In genomic region chr19:18919086-18919894, GRCh38 we compare ENCODE assay signal across 8 cellular contexts. TPM values are rescaled to one million over a fixed set of nuclear protein-coding genes. Genes with fewer than 3 reads are reported as not detected.
DNase-seq lines count a peak whose midpoint lies in the region; ATAC-seq and TF ChIP-seq lines count a peak whose summit lies in the region.

TSS of gene COPE (minus strand) at chr19:18919387. CDS start at chr19:18919348, 39 bp downstream.
TSS of gene DDX49 (plus strand) at chr19:18919715. CDS start at chr19:18919742, 27 bp downstream.

- no peaks in the 10 kb centered on the region for H3K9me3 ChIP-seq in H9 (ENCODE audit: control insufficient read depth, low read depth, low read length)
- H3K9me3 ChIP-seq in MM.1S (replicated peaks; ENCODE audit: insufficient read depth, low read length) = no peaks in the 10 kb centered on the region

- DNase-seq in ELR (ENCODE audit: low read depth) (peak; percentile 100), H9 (peak; percentile 99), MM.1S (peak; percentile 100), SIG-M5 (lab: John Stamatoyannopoulos, UW) (peak; percentile 97), activated gamma-delta T cell (lab: John Stamatoyannopoulos, UW) (peak; percentile 93), fibroblast of the conjunctiva (ENCODE audit: low read depth) (peak; percentile 99), nephron progenitor cell (peak; percentile 94)
- DNase-seq in stimulated activated naive CD8-positive, alpha-beta T cell treated with anti-CD3 and anti-CD28 coated beads, Interleukin-15, amount 100 ng/mL, for 72 hours = peak; percentile 95 to 99

- peaks cover 14 to 42% (median 28%) of the 10 kb centered on the region in 3 experiments; a peak in 6 of 7 replicates for H3K36me3 Mint-ChIP-seq in H9 (ENCODE audit: insufficient read depth in 1 of 3, low read depth in 3 of 3)
- peaks cover 20% of the 10 kb centered on the region for H3K36me3 Mint-ChIP-seq in nephron progenitor cell (ENCODE audit: low read depth)

- peaks cover 9% of the 10 kb centered on the region; the same call in 1 of the 2 replicates for H3K79me2 ChIP-seq in H9 (ENCODE audit: insufficient read depth, low read length)
- peaks cover 88% of the 10 kb centered on the region for H3K79me2 ChIP-seq in MM.1S (ENCODE audit: low read length)

- H2AFZ ChIP-seq in H9 (ENCODE audit: low read length) (no peak within 1 kb of the TSS), MM.1S (ENCODE audit: low read length) (peak within 1 kb of the TSS; percentile 57)

- no peak within 1 kb of the TSS for H2BK15ac ChIP-seq in H9 (ENCODE audit: low read depth, low read length)

- H3K4me1 Mint-ChIP-seq in H9 = peaks cover 0 to 22% of the 10 kb centered on the region in 2 experiments
- peaks cover 34% of the 10 kb centered on the region for H3K4me1 Mint-ChIP-seq in nephron progenitor cell
- H3K4me1 Mint-ChIP-seq in stimulated activated naive CD8-positive, alpha-beta T cell treated with anti-CD3 and anti-CD28 coated beads, Interleukin-15, amount 100 ng/mL, for 72 hours = peaks cover 60% of the 10 kb centered on the region

- peak within 1 kb of the TSS; percentile 71 for H3K18ac ChIP-seq in H9 (ENCODE audit: insufficient read length, low read depth, low read length)

- H3K9me3 Mint-ChIP-seq in H9 = no peaks in the 10 kb centered on the region; a peak in 2 of 5 replicates
- H3K9me3 Mint-ChIP-seq in nephron progenitor cell = no peaks in the 10 kb centered on the region
- H3K9me3 Mint-ChIP-seq in stimulated activated naive CD8-positive, alpha-beta T cell treated with anti-CD3 and anti-CD28 coated beads, Interleukin-15, amount 100 ng/mL, for 72 hours = no peaks in the 10 kb centered on the region

- H3K23me2 ChIP-seq in H9 (ENCODE audit: insufficient read length, low read depth, low read length, poor library complexity, severe bottlenecking) = peaks cover 13% of the 10 kb centered on the region

- no peak within 1 kb of the TSS for H4K8ac ChIP-seq in H9 (replicated peaks; ENCODE audit: insufficient read length, low read depth, low read length)

- no peak within 1 kb of the TSS for H4K91ac ChIP-seq in H9 (ENCODE audit: insufficient read length, low read depth, low read length)

- H3K27ac Mint-ChIP-seq in H9 (peak within 1 kb of the TSS; percentile 91 to 93 (median 91); a peak in 6 of 7 replicates), nephron progenitor cell (peak within 1 kb of the TSS; percentile 86)
- peak within 1 kb of the TSS; percentile 99 to 100 for H3K27ac Mint-ChIP-seq in stimulated activated naive CD8-positive, alpha-beta T cell treated with anti-CD3 and anti-CD28 coated beads, Interleukin-15, amount 100 ng/mL, for 72 hours

- H2BK12ac ChIP-seq in H9 (ENCODE audit: insufficient read length, low read depth, low read length) = no peak within 1 kb of the TSS

- H3K9ac ChIP-seq in H9 (ENCODE audit: extremely low read depth, insufficient read length, low read length) (peak within 1 kb of the TSS; percentile 92), MM.1S (ENCODE audit: low read length) (peak within 1 kb of the TSS; percentile 94)

- peaks cover 7% of the 10 kb centered on the region for H3K79me1 ChIP-seq in H9 (ENCODE audit: insufficient read depth, low read depth, low read length, poor library complexity, severe bottlenecking)

- H3K56ac ChIP-seq in H9 (ENCODE audit: insufficient read length, low read depth, low read length) = no peak within 1 kb of the TSS

- H3K4me3 Mint-ChIP-seq in H9 = peak within 1 kb of the TSS; percentile 96 to 99
- peak within 1 kb of the TSS; percentile 96 for H3K4me3 Mint-ChIP-seq in nephron progenitor cell
- peak within 1 kb of the TSS; percentile 91 to 96 for H3K4me3 Mint-ChIP-seq in stimulated activated naive CD8-positive, alpha-beta T cell treated with anti-CD3 and anti-CD28 coated beads, Interleukin-15, amount 100 ng/mL, for 72 hours

- H3K23ac ChIP-seq in H9 (ENCODE audit: insufficient read length, low read depth, low read length) = no peak within 1 kb of the TSS

- no peaks in the 10 kb centered on the region for H3K9me2 ChIP-seq in MM.1S (replicated peaks; ENCODE audit: insufficient read depth, low read length)

- H3F3A ChIP-seq in MM.1S (ENCODE audit: insufficient read depth, low read length) = peaks cover 8% of the 10 kb centered on the region

- H3K4me2 ChIP-seq in H9 (ENCODE audit: insufficient read depth, insufficient read length, low read length) (peak within 1 kb of the TSS; percentile 100), MM.1S (ENCODE audit: low read depth, low read length) (peak within 1 kb of the TSS; percentile 94)

- peak within 1 kb of the TSS; percentile 72 for H3K14ac ChIP-seq in H9 (ENCODE audit: insufficient read depth, low read length)

- H3K4me3 ChIP-seq in MM.1S (ENCODE audit: low read length) = peak within 1 kb of the TSS; percentile 99

- no CpG with 5 or more reads among the region's 71 CpGs for WGBS in H9 (ENCODE audit: extremely low coverage, insufficient read length, low lambda C conversion rate)

- no peak within 1 kb of the TSS for H4K5ac ChIP-seq in H9 (ENCODE audit: insufficient read length, low read depth, low read length)

- H2BK20ac ChIP-seq in H9 (ENCODE audit: low read depth, low read length, poor library complexity, severe bottlenecking) = no peak within 1 kb of the TSS

- peak; percentile 96 for ATAC-seq in stimulated activated naive CD8-positive, alpha-beta T cell treated with anti-CD3 and anti-CD28 coated beads, Interleukin-15, amount 100 ng/mL, for 72 hours

- no peak within 1 kb of the TSS for H3T11ph ChIP-seq in H9 (ENCODE audit: low read length)

- H3K27me3 Mint-ChIP-seq in H9 (ENCODE audit: low read depth) (no peaks in the 10 kb centered on the region; the same call in none of the 2 replicates), nephron progenitor cell (ENCODE audit: low read depth, poor library complexity) (peaks cover 9% of the 10 kb centered on the region)
- H3K27me3 Mint-ChIP-seq in stimulated activated naive CD8-positive, alpha-beta T cell treated with anti-CD3 and anti-CD28 coated beads, Interleukin-15, amount 100 ng/mL, for 72 hours = no peaks in the 10 kb centered on the region

- no peak within 1 kb of the TSS for H2AK5ac ChIP-seq in H9 (ENCODE audit: insufficient read length, low read length)

- peaks cover 4% of the 10 kb centered on the region; the same call in 1 of the 2 replicates for H3K36me3 ChIP-seq in MM.1S (replicated peaks; ENCODE audit: insufficient read depth, low read length)

- H3K4me1 ChIP-seq in H9 (ENCODE audit: insufficient read depth, low read length) (peaks cover 5% of the 10 kb centered on the region; the same call in 1 of the 2 replicates), MM.1S (ENCODE audit: low read length) (peaks cover 5% of the 10 kb centered on the region)

- H2BK120ac ChIP-seq in H9 (ENCODE audit: low read depth, low read length, poor library complexity, severe bottlenecking) = no peak within 1 kb of the TSS

- no peaks in the 10 kb centered on the region for H3K27me3 ChIP-seq in H9 (ENCODE audit: insufficient read depth, low read length)
- H3K27me3 ChIP-seq in MM.1S (replicated peaks; ENCODE audit: insufficient read depth, low read length) = no peaks in the 10 kb centered on the region

- H3K27ac ChIP-seq in H9 (ENCODE audit: insufficient read length, low read depth, low read length) (no peak within 1 kb of the TSS), MM.1S (ENCODE audit: low read length) (peak within 1 kb of the TSS; percentile 85)

- H2BK5ac ChIP-seq in H9 (ENCODE audit: insufficient read length, low read length) = peak within 1 kb of the TSS; percentile 24

- TF ChIP-seq CTCF in H9 (conservative IDR thresholded peaks at IDR 0.05) (no peak), MM.1S (IDR thresholded peaks at IDR 0.05; ENCODE audit: low read length) (no peak), nephron progenitor cell (IDR thresholded peaks at IDR 0.05) (no peak)

- no peaks in the 10 kb centered on the region for H4K20me1 ChIP-seq in H9 (ENCODE audit: control insufficient read depth, insufficient read depth, insufficient read length)
- no peaks in the 10 kb centered on the region for H4K20me1 ChIP-seq in MM.1S (ENCODE audit: insufficient read depth, low read length)

- no peak within 1 kb of the TSS for H3K4ac ChIP-seq in H9 (ENCODE audit: low read depth, low read length)

RNA-seq across cellular contexts. Expression of gene COPE, which starts in this region (rescaled TPM):
- total RNA-seq in H9 (2021) = 185 and 198 TPM in 2 replicates

RNA-seq across cellular contexts. Expression of gene DDX49, which starts in this region (rescaled TPM):
- total RNA-seq in H9 (2021) = 52.3 and 52.4 TPM in 2 replicates
